In genomic region chr19:35066691-35067563, GRCh38 we compare ENCODE assay signal across 8 cellular contexts. TPM values are rescaled to one million over a fixed set of nuclear protein-coding genes. Genes with fewer than 3 reads are reported as not detected.
DNase-seq lines count a peak whose midpoint lies in the region; ATAC-seq, FAIRE-seq and TF ChIP-seq lines count a peak whose summit lies in the region.

No MANE protein-coding gene starts in this region.

- POLR2A ChIA-PET in Panc1 (lab: Charles Lee) = interaction anchor here (0.6 to 0.7 kb wide), 3 partner anchors 8 to 1236 kb away, joined by 3 to 14 read pairs (median 5); no protein-coding TSS in a partner anchor
- POLR2A ChIA-PET in naive thymus-derived CD4-positive, alpha-beta T cell (lab: Charles Lee) = interaction anchor here (0.6 to 2.0 kb wide), 3 partner anchors 38 to 1148 kb away, joined by 3 to 8 read pairs (median 5); no protein-coding TSS in a partner anchor

- 23% methylated on average over 13 of the region's 14 CpGs for WGBS in esophagus muscularis mucosa

- no peaks in the 10 kb centered on the region for H3K27me3 ChIP-seq in Panc1 (ENCODE audit: control insufficient read depth, insufficient read depth, low read length)
- peaks cover 0 to 23% (median 0%) of the 10 kb centered on the region in 4 donors for H3K27me3 ChIP-seq in esophagus muscularis mucosa
- no peaks in the 10 kb centered on the region for H3K27me3 ChIP-seq in naive thymus-derived CD4-positive, alpha-beta T cell (ENCODE audit: control insufficient read depth in 2 of 2, insufficient read depth in 2 of 2, low read length in 2 of 2)

- TF ChIP-seq CTCF in AG10803 (conservative IDR thresholded peaks at IDR 0.05; ENCODE audit: low read length) (peak; percentile 92), Panc1 (IDR thresholded peaks at IDR 0.05) (peak; percentile 97), esophagus muscularis mucosa (IDR thresholded peaks at IDR 0.05) (peak; percentile 69 to 82 (median 75))

- no peak for TF ChIP-seq EP300 in esophagus muscularis mucosa (IDR thresholded peaks at IDR 0.05)

- CTCF ChIA-PET in Panc1 (lab: Charles Lee) = interaction anchor here (0.5 to 1.6 kb wide), 13 partner anchors 8 to 387 kb away, joined by 3 to 7 read pairs (median 5); partner anchors contain the start of gene LGI4
- CTCF ChIA-PET in naive thymus-derived CD4-positive, alpha-beta T cell (lab: Charles Lee) = interaction anchor here (0.9 to 2.2 kb wide), 11 partner anchors 12 to 150 kb away, joined by 3 to 12 read pairs (median 4); no protein-coding TSS in a partner anchor

- H3K36me3 ChIP-seq in Panc1 (ENCODE audit: control insufficient read depth, insufficient read depth, low read length) = no peaks in the 10 kb centered on the region
- H3K36me3 ChIP-seq in esophagus muscularis mucosa = no peaks in the 10 kb centered on the region
- H3K36me3 ChIP-seq in naive thymus-derived CD4-positive, alpha-beta T cell (ENCODE audit: control insufficient read depth in 2 of 3, insufficient read depth in 3 of 3, low read length in 3 of 3) = no peaks in the 10 kb centered on the region

- H3K4me3 ChIP-seq in AG10803 (ENCODE audit: low read length) (no peak overlapping the region), Panc1 (ENCODE audit: low read depth in 2 of 2, low read length in 2 of 2) (no peak overlapping the region), esophagus muscularis mucosa (no peak overlapping the region)
- no peak overlapping the region for H3K4me3 ChIP-seq in naive thymus-derived CD4-positive, alpha-beta T cell (ENCODE audit: low read length)

- H3K9me3 Mint-ChIP-seq in activated T-cell treated with anti-CD3 and anti-CD28 coated beads, Interleukin-2, amount 50 U/mL, for 24 hours = peaks cover 4% of the 10 kb centered on the region
- peaks cover 0 to 6% (median 3%) of the 10 kb centered on the region in 11 donors for H3K9me3 Mint-ChIP-seq in naive thymus-derived CD4-positive, alpha-beta T cell
- H3K9me3 Mint-ChIP-seq in stimulated activated naive B cell treated with anti-CD40 and anti-IgM and Interleukin-4, amounts not matched to agents 10 μg/mL and 1 μg/mL and 100 μg/mL, for 72 hours = peaks cover 0 to 4% of the 10 kb centered on the region in 2 donors

- H3K9me3 ChIP-seq in Panc1 (ENCODE audit: control insufficient read depth, insufficient read depth, low read depth, low read length) (peaks cover 4% of the 10 kb centered on the region; the same call in 1 of the 2 replicates), esophagus muscularis mucosa (peaks cover 0 to 9% (median 7%) of the 10 kb centered on the region in 4 donors)
- no peaks in the 10 kb centered on the region for H3K9me3 ChIP-seq in naive thymus-derived CD4-positive, alpha-beta T cell (ENCODE audit: control insufficient read depth in 2 of 3, low read length in 3 of 3)

- peak; percentile 95 for ATAC-seq in Panc1
- peak; percentile 95 for ATAC-seq in naive thymus-derived CD4-positive, alpha-beta T cell
- ATAC-seq in stimulated activated naive B cell treated with anti-CD40 and anti-IgM and Interleukin-4, amounts not matched to agents 10 μg/mL and 1 μg/mL and 100 μg/mL, for 72 hours (replicated peaks) = peak; percentile 96 to 97

- peak; percentile 76 for DNase-seq in AG10803 (ENCODE audit: low read depth)
- peak; percentile 95 for DNase-seq in GM19239 (ENCODE audit: insufficient read length, low spot score)
- DNase-seq in HuH-7 (ENCODE audit: low spot score) = peak; percentile 92
- no peak for DNase-seq in Panc1 (ENCODE audit: low read depth, low spot score)
- DNase-seq in activated T-cell treated with anti-CD3 and anti-CD28 coated beads, Interleukin-2, amount 50 U/mL, for 24 hours = peak; percentile 95
- DNase-seq in esophagus muscularis mucosa (ENCODE audit: extremely low spot score) = peak; percentile 95
- DNase-seq in naive thymus-derived CD4-positive, alpha-beta T cell = peak; percentile 74 to 91 (median 87)
- DNase-seq in stimulated activated naive B cell treated with anti-CD40 and anti-IgM and Interleukin-4, amounts not matched to agents 10 μg/mL and 1 μg/mL and 100 μg/mL, for 72 hours = peak; percentile 80

- peaks cover 22% of the 10 kb centered on the region for H3K4me1 Mint-ChIP-seq in activated T-cell treated with anti-CD3 and anti-CD28 coated beads, Interleukin-2, amount 50 U/mL, for 24 hours (ENCODE audit: low read depth)
- peaks cover 0 to 13% (median 7%) of the 10 kb centered on the region in 7 donors for H3K4me1 Mint-ChIP-seq in naive thymus-derived CD4-positive, alpha-beta T cell
- H3K4me1 Mint-ChIP-seq in stimulated activated naive B cell treated with anti-CD40 and anti-IgM and Interleukin-4, amounts not matched to agents 10 μg/mL and 1 μg/mL and 100 μg/mL, for 72 hours = peaks cover 16 to 20% of the 10 kb centered on the region in 2 donors

- intact Hi-C loops in Panc1 (cut with micrococcal nuclease; ENCODE audit: unreplicated experiment) (loop anchor here (5.0 kb wide), 1 partner anchor 70 kb away; the partner anchor contains the start of genes FXYD1 and LGI4), esophagus muscularis mucosa (cut with DNase I) (loop anchor here (5.0 kb wide), 1 partner anchor 75 kb away; the partner anchor contains the start of gene FXYD7)
- intact Hi-C loops in naive thymus-derived CD4-positive, alpha-beta T cell (cut with micrococcal nuclease) = loop anchor here (1.0 to 10.0 kb wide), 10 partner anchors 22 to 428 kb away; partner anchors contain the start of genes LGI4 (in 2 of the 2), KRTDAP (in 1 of the 2) and USF2 (in 1 of the 2)

- H3K27ac ChIP-seq in Panc1 (ENCODE audit: low read length) (no peak overlapping the region), esophagus muscularis mucosa (replicated peaks in 1 of 4) (no peak overlapping the region)
- H3K27ac ChIP-seq in naive thymus-derived CD4-positive, alpha-beta T cell (ENCODE audit: low read depth, low read length) = no peak overlapping the region

- FAIRE-seq in GM19239 (lab: Jason Lieb, UNC) = peak; percentile 94

- peaks cover 3% of the 10 kb centered on the region for H3K27me3 Mint-ChIP-seq in activated T-cell treated with anti-CD3 and anti-CD28 coated beads, Interleukin-2, amount 50 U/mL, for 24 hours
- H3K27me3 Mint-ChIP-seq in naive thymus-derived CD4-positive, alpha-beta T cell = no peaks in the 10 kb centered on the region
- no peaks in the 10 kb centered on the region for H3K27me3 Mint-ChIP-seq in stimulated activated naive B cell treated with anti-CD40 and anti-IgM and Interleukin-4, amounts not matched to agents 10 μg/mL and 1 μg/mL and 100 μg/mL, for 72 hours

- in situ Hi-C loops in Panc1 (cut with HindIII; ENCODE audit: low pct_unique_long_range_greater_than_20kb, low sequenced_read_pairs) = no loop called here

- no peak overlapping the region for H3K4me3 Mint-ChIP-seq in activated T-cell treated with anti-CD3 and anti-CD28 coated beads, Interleukin-2, amount 50 U/mL, for 24 hours
- peak overlapping the region in 2 of 10 donors; percentile 3 to 24 for H3K4me3 Mint-ChIP-seq in naive thymus-derived CD4-positive, alpha-beta T cell
- H3K4me3 Mint-ChIP-seq in stimulated activated naive B cell treated with anti-CD40 and anti-IgM and Interleukin-4, amounts not matched to agents 10 μg/mL and 1 μg/mL and 100 μg/mL, for 72 hours = peak overlapping the region; percentile 43 to 53

- no peaks in the 10 kb centered on the region for H3K36me3 Mint-ChIP-seq in activated T-cell treated with anti-CD3 and anti-CD28 coated beads, Interleukin-2, amount 50 U/mL, for 24 hours (ENCODE audit: low read depth)
- peaks cover 0 to 4% (median 0%) of the 10 kb centered on the region in 5 donors for H3K36me3 Mint-ChIP-seq in naive thymus-derived CD4-positive, alpha-beta T cell
- H3K36me3 Mint-ChIP-seq in stimulated activated naive B cell treated with anti-CD40 and anti-IgM and Interleukin-4, amounts not matched to agents 10 μg/mL and 1 μg/mL and 100 μg/mL, for 72 hours = no peaks in the 10 kb centered on the region

- TF ChIP-seq POLR2A in esophagus muscularis mucosa (IDR thresholded peaks at IDR 0.05; ENCODE audit: low read depth) = no peak

- BruUV-seq in Panc1 (replicated peaks; lab: Mats Ljungman, UMichigan) = no TSS peak

- H3K4me1 ChIP-seq in Panc1 (ENCODE audit: control insufficient read depth, insufficient read depth, low read length) (no peaks in the 10 kb centered on the region), esophagus muscularis mucosa (peaks cover 0 to 4% (median 2%) of the 10 kb centered on the region in 4 donors)
- no peaks in the 10 kb centered on the region for H3K4me1 ChIP-seq in naive thymus-derived CD4-positive, alpha-beta T cell (ENCODE audit: control insufficient read depth in 2 of 2, insufficient read depth in 2 of 2, low read length in 2 of 2)

- H3K27ac Mint-ChIP-seq in activated T-cell treated with anti-CD3 and anti-CD28 coated beads, Interleukin-2, amount 50 U/mL, for 24 hours = peak overlapping the region; percentile 60
- peak overlapping the region in 6 of 9 donors; percentile 8 to 80 (median 49) for H3K27ac Mint-ChIP-seq in naive thymus-derived CD4-positive, alpha-beta T cell
- H3K27ac Mint-ChIP-seq in stimulated activated naive B cell treated with anti-CD40 and anti-IgM and Interleukin-4, amounts not matched to agents 10 μg/mL and 1 μg/mL and 100 μg/mL, for 72 hours = peak overlapping the region; percentile 74

RNA-seq across cellular contexts. Expression of gene HPN, which starts 25.4 kb away (rescaled TPM):
- total RNA-seq in Panc1 (2021; ENCODE audit: unreplicated experiment) (0.08 TPM), esophagus muscularis mucosa (under 1 TPM in 3 of 4 donors, not detected in 1; 0.33 to 0.86 (median 0.58) TPM)
- 0.25 TPM for polyA plus RNA-seq in Panc1 (2012; ENCODE audit: insufficient read length)
- not detected for total RNA-seq in naive thymus-derived CD4-positive, alpha-beta T cell
- polyA plus RNA-seq in naive thymus-derived CD4-positive, alpha-beta T cell = not detected

RNA-seq across cellular contexts. Expression of gene SCN1B, which starts 36.7 kb away (rescaled TPM):
- 4.6 TPM for total RNA-seq in Panc1 (2021; ENCODE audit: unreplicated experiment)
- polyA plus RNA-seq in Panc1 (2012; ENCODE audit: insufficient read length) = 2.1 TPM
- total RNA-seq in esophagus muscularis mucosa = 10 to 100 TPM in 3 of 4 donors, 1 to 10 TPM in 1; 8.3 to 15.7 (median 12.8) TPM
- 1 to 10 TPM in 4 of 5 experiments, under 1 TPM in 1; 0.48 to 1.9 (median 1.8) TPM for total RNA-seq in naive thymus-derived CD4-positive, alpha-beta T cell
- under 1 TPM in 1 of 2 donors, not detected in 1; 0.23 TPM for polyA plus RNA-seq in naive thymus-derived CD4-positive, alpha-beta T cell

RNA-seq across cellular contexts. Expression of gene FXYD3, which starts 48.7 kb away (rescaled TPM):
- total RNA-seq in Panc1 (2021; ENCODE audit: unreplicated experiment) = not detected
- polyA plus RNA-seq in Panc1 (2012; ENCODE audit: insufficient read length) = not detected
- 1 to 10 TPM in 3 of 4 donors, under 1 TPM in 1; 0.83 to 3.8 (median 3.1) TPM for total RNA-seq in esophagus muscularis mucosa
- not detected for total RNA-seq in naive thymus-derived CD4-positive, alpha-beta T cell
- not detected for polyA plus RNA-seq in naive thymus-derived CD4-positive, alpha-beta T cell
